ENCODE assay signal across 1 cellular context in the genomic region with DNA sequence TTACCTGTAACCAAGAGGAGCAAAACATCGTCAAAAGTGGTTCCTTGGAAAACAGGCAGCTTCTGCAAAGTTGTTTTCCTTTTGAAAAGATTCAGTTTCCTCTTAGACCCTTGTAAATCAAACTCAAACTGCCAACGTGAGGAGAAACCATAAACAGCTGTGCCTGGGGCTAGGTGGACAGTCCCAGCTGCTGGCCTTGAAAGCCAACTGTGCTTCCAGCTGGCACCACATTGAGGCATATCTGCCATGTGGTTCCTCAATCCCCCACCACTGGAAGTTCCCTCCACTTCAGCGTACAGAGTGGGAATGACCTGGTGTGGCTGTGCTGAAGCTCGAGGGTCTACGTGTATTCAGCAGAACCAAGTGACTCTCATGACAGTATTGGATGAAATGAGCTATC.
TF ChIP-seq lines count a peak whose summit lies in the region.

No MANE protein-coding gene starts in this region.

TF ChIP-seq in endothelial cell of umbilical vein, 7 proteins besides CTCF, POLR2A, EP300 and RAD21 (continued from another document):
- no peak for TF ChIP-seq GATA2 (IDR thresholded peaks at IDR 0.05; ENCODE audit: insufficient read depth, insufficient read length, low read depth, low read length)
- no peak for TF ChIP-seq FOS (IDR thresholded peaks at IDR 0.05; ENCODE audit: borderline replicate concordance, insufficient read depth, low read length)
